8 cellular contexts compared by ENCODE assay signal in genomic region chr2:85602476-85603234, GRCh38. TPM values are rescaled to one million over a fixed set of nuclear protein-coding genes. Genes with fewer than 3 reads are reported as not detected.
DNase-seq lines count a peak whose midpoint lies in the region; ATAC-seq and TF ChIP-seq lines count a peak whose summit lies in the region.

Gene TMEM150A, minus strand, starts transcription at chr2:85602698. Its CDS starts 750 bp downstream, at chr2:85601948.

- H3K36me3 ChIP-seq in H7 (replicated peaks; ENCODE audit: control insufficient read depth, insufficient read depth, low read length) (peaks cover under 1% of the 10 kb centered on the region), SK-N-MC (ENCODE audit: insufficient read depth, low read length) (peaks cover 3% of the 10 kb centered on the region; the same call in 1 of the 2 replicates)

- no peak for TF ChIP-seq CTCF in omental fat pad (IDR thresholded peaks at IDR 0.05)

- H3K4me1 Mint-ChIP-seq in activated naive CD4-positive, alpha-beta T cell treated with anti-CD3 and anti-CD28 coated beads, Interleukin-2, amount 50 U/mL, for 24 hours: peaks cover 38% of the 10 kb centered on the region

- H3K9ac ChIP-seq in SK-N-MC (ENCODE audit: insufficient read length): peak within 1 kb of the TSS; percentile 75

- H3K27me3 Mint-ChIP-seq in activated naive CD4-positive, alpha-beta T cell treated with anti-CD3 and anti-CD28 coated beads, Interleukin-2, amount 50 U/mL, for 24 hours: no peaks in the 10 kb centered on the region

- peak; percentile 98 for ATAC-seq in omental fat pad (ENCODE audit: low FRiP score)

- peak within 1 kb of the TSS; percentile 87 for H3K27ac Mint-ChIP-seq in activated naive CD4-positive, alpha-beta T cell treated with anti-CD3 and anti-CD28 coated beads, Interleukin-2, amount 50 U/mL, for 24 hours

- H3K27ac ChIP-seq in SK-N-MC: no peak within 1 kb of the TSS
- H3K27ac ChIP-seq in temporal lobe (ENCODE audit: low read depth, low read length): peak within 1 kb of the TSS; percentile 71

- H3K9me3 Mint-ChIP-seq in activated naive CD4-positive, alpha-beta T cell treated with anti-CD3 and anti-CD28 coated beads, Interleukin-2, amount 50 U/mL, for 24 hours: no peaks in the 10 kb centered on the region

- peak within 1 kb of the TSS; percentile 88 for H3K4me3 Mint-ChIP-seq in activated naive CD4-positive, alpha-beta T cell treated with anti-CD3 and anti-CD28 coated beads, Interleukin-2, amount 50 U/mL, for 24 hours

- peak within 1 kb of the TSS; percentile 94 for H3K4me3 ChIP-seq in H7 (ENCODE audit: insufficient read depth, low read depth, low read length)
- peak within 1 kb of the TSS; percentile 85 for H3K4me3 ChIP-seq in SK-N-MC

- DNase-seq in GM03348 (ENCODE audit: low spot score): peak; percentile 96
- peak; percentile 97 for DNase-seq in H7
- peak; percentile 90 for DNase-seq in M059J (ENCODE audit: low read depth)
- DNase-seq in SK-N-MC (ENCODE audit: low read depth, low spot score): no peak
- no peak for DNase-seq in glomerular endothelial cell (ENCODE audit: extremely low read depth, low read depth, low spot score)
- DNase-seq in omental fat pad (ENCODE audit: low spot score): peak; percentile 78

- H3K27me3 ChIP-seq in H7 (ENCODE audit: control insufficient read depth, insufficient read depth, low read length): no peaks in the 10 kb centered on the region

- no peaks in the 10 kb centered on the region for H3K36me3 Mint-ChIP-seq in activated naive CD4-positive, alpha-beta T cell treated with anti-CD3 and anti-CD28 coated beads, Interleukin-2, amount 50 U/mL, for 24 hours

- H3K9me3 ChIP-seq in SK-N-MC (ENCODE audit: low read depth, low read length): no peaks in the 10 kb centered on the region

RNA-seq across cellular contexts. Expression of gene TMEM150A, which starts in this region (rescaled TPM):
- 15.7 and 17.9 TPM in 2 replicates for total RNA-seq in H7 (2014; rRNA removed; shearing (Covaris generic))
- 2.3 and 3.6 TPM in 2 replicates for total RNA-seq in M059J (2014; rRNA removed; shearing (Covaris generic))
- total RNA-seq in glomerular endothelial cell (25.2 and 36.3 TPM in 2 replicates), omental fat pad (10 to 100 TPM; 20.1 to 38.7 (median 25.5) TPM), temporal lobe (4.2 TPM)

Comparison
In these comparisons a context has a peak if more than half of its experiments do, and no peak if none do; other contexts are left out.
1. DNase-seq: peak in GM03348 (single experiment), H7 (single experiment), M059J (single experiment) and omental fat pad (single experiment); none in SK-N-MC (single experiment) and glomerular endothelial cell (single experiment).